ENCODE assay signal across 7 cellular contexts in the genomic region with DNA sequence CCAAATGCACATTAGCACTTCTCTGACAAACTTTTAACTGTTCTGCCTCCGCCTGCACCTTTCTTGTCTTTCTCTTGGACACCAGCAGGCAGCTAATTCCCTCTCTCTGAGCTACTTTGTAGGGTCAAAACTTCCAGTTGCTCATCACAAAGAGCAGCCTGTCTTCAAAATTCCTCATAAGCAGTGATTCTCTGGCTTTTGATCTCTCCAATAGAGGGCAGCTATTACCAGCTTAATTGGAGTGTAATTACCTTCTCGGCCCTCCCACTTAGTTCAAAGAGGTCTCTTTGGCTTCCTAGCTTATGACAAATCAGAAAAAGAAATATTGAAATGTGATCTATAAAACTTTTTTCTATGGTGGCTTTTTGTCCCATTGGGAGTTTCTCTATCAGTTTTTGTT. TPM values are rescaled to one million over a fixed set of nuclear protein-coding genes. Genes with fewer than 3 reads are reported as not detected.
DNase-seq lines count a peak whose midpoint lies in the region; ATAC-seq and TF ChIP-seq lines count a peak whose summit lies in the region.

No MANE protein-coding gene starts in this region.

- H3K9me3 ChIP-seq in neural progenitor cell (ENCODE audit: low read depth): no peaks in the 10 kb centered on the region

- H3K27ac ChIP-seq in neural progenitor cell: no peak overlapping the region

- H3K4me3 Mint-ChIP-seq in effector memory CD8-positive, alpha-beta T cell: no peak overlapping the region
- H3K4me3 Mint-ChIP-seq in neural progenitor cell: no peak overlapping the region

- H3K4me3 ChIP-seq in GM12865 (ENCODE audit: low read depth, low read length) (no peak overlapping the region), neural progenitor cell (no peak overlapping the region)

- H3K4me1 ChIP-seq in neural progenitor cell: peaks cover 17% of the 10 kb centered on the region

- H3K9me3 Mint-ChIP-seq in effector memory CD8-positive, alpha-beta T cell: no peaks in the 10 kb centered on the region
- no peaks in the 10 kb centered on the region for H3K9me3 Mint-ChIP-seq in neural progenitor cell

- no peak overlapping the region for H3K9ac ChIP-seq in neural progenitor cell

- ATAC-seq in effector memory CD8-positive, alpha-beta T cell (replicated peaks): peak; percentile 47
- ATAC-seq in HG02588 (IDR thresholded peaks at IDR 0.05; ENCODE audit: unreplicated experiment) (no peak), GM18511 (IDR thresholded peaks at IDR 0.05; ENCODE audit: unreplicated experiment) (no peak)

- H4K20me1 ChIP-seq in neural progenitor cell (ENCODE audit: low read depth): no peaks in the 10 kb centered on the region

- H3K36me3 ChIP-seq in neural progenitor cell: no peaks in the 10 kb centered on the region

- DNase-seq in GM12865 (ENCODE audit: low read depth) (peak; percentile 25), NCI-H1417 treated with DMSO at 0.1 percent for 48 hours (lab: John Stamatoyannopoulos, UW) (peak; percentile 15), neural progenitor cell (ENCODE audit: low spot score) (peak; percentile 62), NCI-H2029 treated with DMSO at 0.1 percent for 48 hours (lab: John Stamatoyannopoulos, UW) (no peak)
- DNase-seq in effector memory CD8-positive, alpha-beta T cell: no peak

- H3K36me3 Mint-ChIP-seq in effector memory CD8-positive, alpha-beta T cell (ENCODE audit: insufficient read depth): no peaks in the 10 kb centered on the region
- H3K36me3 Mint-ChIP-seq in neural progenitor cell: no peaks in the 10 kb centered on the region

- H3K4me1 Mint-ChIP-seq in effector memory CD8-positive, alpha-beta T cell (ENCODE audit: low read depth in 2 of 2): peaks cover 0 to 11% of the 10 kb centered on the region in 2 donors
- H3K4me1 Mint-ChIP-seq in neural progenitor cell: peaks cover 11% of the 10 kb centered on the region

- H3F3A ChIP-seq in neural progenitor cell (ENCODE audit: low read depth): peaks cover 17% of the 10 kb centered on the region

- H3K27me3 Mint-ChIP-seq in effector memory CD8-positive, alpha-beta T cell: peaks cover 0 to 8% of the 10 kb centered on the region in 2 donors
- peaks cover 3% of the 10 kb centered on the region for H3K27me3 Mint-ChIP-seq in neural progenitor cell (ENCODE audit: insufficient read depth, low read depth)

- no peaks in the 10 kb centered on the region for H3K79me2 ChIP-seq in neural progenitor cell (ENCODE audit: low read depth)

- H3K4me2 ChIP-seq in neural progenitor cell: peak overlapping the region; percentile 22

- TF ChIP-seq CTCF in GM12865 (IDR thresholded peaks at IDR 0.05; ENCODE audit: insufficient read depth, low read depth, low read length, missing control alignments) (peak; percentile 25), neural progenitor cell (IDR thresholded peaks at IDR 0.05) (peak; percentile 19)

- no peaks in the 10 kb centered on the region for H3K27me3 ChIP-seq in neural progenitor cell

- no peak overlapping the region for H2AFZ ChIP-seq in neural progenitor cell (replicated peaks)

- no peak overlapping the region for H3K27ac Mint-ChIP-seq in effector memory CD8-positive, alpha-beta T cell
- H3K27ac Mint-ChIP-seq in neural progenitor cell: no peak overlapping the region

RNA-seq across cellular contexts. Expression of a gene that starts 43.6 kb away (rescaled TPM):
- total RNA-seq in neural progenitor cell (ENCODE audit: low replicate concordance): 149 and 178 TPM in 2 replicates

Comparison
In these comparisons a context has a peak if more than half of its experiments do, and no peak if none do; other contexts are left out.
1. DNase-seq: peak in GM12865 (single experiment), NCI-H1417 treated with DMSO at 0.1 percent for 48 hours (single experiment) and neural progenitor cell (single experiment); none in effector memory CD8-positive, alpha-beta T cell (0 of 3) and NCI-H2029 treated with DMSO at 0.1 percent for 48 hours (single experiment).